In the genomic region with DNA sequence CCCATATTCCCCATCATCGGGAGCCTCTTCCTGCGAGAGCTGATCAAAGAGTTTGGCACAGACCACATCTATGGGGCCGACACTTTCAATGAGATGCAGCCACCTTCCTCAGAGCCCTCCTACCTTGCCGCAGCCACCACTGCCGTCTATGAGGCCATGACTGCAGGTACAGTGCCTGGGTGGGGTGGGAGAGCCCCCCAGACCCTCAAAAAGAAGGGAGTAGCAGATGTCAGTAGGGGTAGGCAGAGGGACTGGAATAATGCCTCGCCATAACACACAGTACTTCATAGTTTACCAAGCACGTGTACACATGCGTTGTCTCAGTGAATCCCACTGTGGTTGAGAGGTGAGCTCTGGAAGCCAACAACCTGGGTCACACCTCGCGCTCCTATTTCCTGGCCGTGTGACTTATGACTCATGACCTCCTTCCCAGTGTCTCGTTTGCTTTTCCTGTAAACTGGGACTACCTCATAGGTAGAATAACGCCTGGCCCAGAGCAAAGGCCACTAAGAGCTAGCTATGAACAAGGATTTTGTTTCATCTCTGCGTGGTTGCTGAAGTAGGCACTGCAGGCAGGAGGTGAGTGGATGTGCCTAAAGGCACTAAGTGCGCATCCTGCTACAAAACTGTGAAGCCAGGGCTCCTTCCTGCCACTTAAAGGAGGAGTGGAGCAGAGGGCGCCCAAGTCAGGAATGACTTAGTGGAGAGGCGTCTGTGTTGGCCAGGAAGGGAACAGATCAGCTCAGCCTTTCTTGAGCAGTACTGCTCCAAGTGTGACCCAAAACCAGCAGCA, we compare ENCODE assay signal across 10 cellular contexts. TPM values are rescaled to one million over a fixed set of nuclear protein-coding genes. Genes with fewer than 3 reads are reported as not detected.
A peak's percentile ranks its signal among the peaks of the same experiment; 100 is the strongest.
DNase-seq lines count a peak whose midpoint lies in the region; ATAC-seq, FAIRE-seq and TF ChIP-seq lines count a peak whose summit lies in the region.
"Had no signal": no experiment of that assay in that cellular context is flagged by ENCODE, and none has a peak within 500 bp of the region (broad histone marks: within the 10 kb centered on the region; RNA-seq: fewer than 3 reads in every experiment).

No MANE protein-coding gene starts in this region.

- H3K27me3 ChIP-seq in endothelial cell of umbilical vein (ENCODE audit: control insufficient read depth in 2 of 2, insufficient read depth in 2 of 2, low read length in 2 of 2): no peaks in the 10 kb centered on the region

- H2AFZ ChIP-seq in endothelial cell of umbilical vein (ENCODE audit: low read depth, low read length): no peak overlapping the region

- H3K27ac ChIP-seq in endothelial cell of umbilical vein (ENCODE audit: insufficient read depth, low read depth, low read length): peak overlapping the region; percentile 20

- H3K4me2 ChIP-seq in endothelial cell of umbilical vein (ENCODE audit: insufficient read depth, low read length): no peak overlapping the region

- no peak overlapping the region for H3K4me3 ChIP-seq in endothelial cell of umbilical vein (replicated peaks in 1 of 3; ENCODE audit: insufficient read depth in 1 of 3, low read depth in 1 of 3, low read length in 3 of 3)

- FAIRE-seq in endothelial cell of umbilical vein (lab: Jason Lieb, UNC): no peak

- H3K9me3 Mint-ChIP-seq in activated naive CD4-positive, alpha-beta T cell treated with anti-CD3 and anti-CD28 coated beads, Interleukin-2, amount 10 ng/mL, durations not matched to agents 7 days and 5 days: no peaks in the 10 kb centered on the region
- H3K9me3 Mint-ChIP-seq in T-cell: no peaks in the 10 kb centered on the region
- H3K9me3 Mint-ChIP-seq: dendritic cell treated with granulocyte-macrophage colony-stimulating factor and Interleukin-4, amounts not matched to agents 40 ng/mL and 50 ng/mL, for 4 days had no signal

- peaks cover 4% of the 10 kb centered on the region for H3K79me2 ChIP-seq in endothelial cell of umbilical vein (ENCODE audit: control insufficient read depth, insufficient read depth, low read length)

- no peaks in the 10 kb centered on the region for H3K27me3 Mint-ChIP-seq in activated naive CD4-positive, alpha-beta T cell treated with anti-CD3 and anti-CD28 coated beads, Interleukin-2, amount 10 ng/mL, durations not matched to agents 7 days and 5 days
- H3K27me3 Mint-ChIP-seq in T-cell: no peaks in the 10 kb centered on the region
- H3K27me3 Mint-ChIP-seq: dendritic cell treated with granulocyte-macrophage colony-stimulating factor and Interleukin-4, amounts not matched to agents 40 ng/mL and 50 ng/mL, for 4 days had no signal

- no peak overlapping the region for H3K4me3 Mint-ChIP-seq in activated naive CD4-positive, alpha-beta T cell treated with anti-CD3 and anti-CD28 coated beads, Interleukin-2, amount 10 ng/mL, durations not matched to agents 7 days and 5 days
- H3K4me3 Mint-ChIP-seq in T-cell: peak overlapping the region in 1 of 3 donors; percentile 53
- H3K4me3 Mint-ChIP-seq: dendritic cell treated with granulocyte-macrophage colony-stimulating factor and Interleukin-4, amounts not matched to agents 40 ng/mL and 50 ng/mL, for 4 days had no signal

- peaks cover 16% of the 10 kb centered on the region for H3K4me1 ChIP-seq in endothelial cell of umbilical vein (ENCODE audit: control insufficient read depth, extremely low read depth, insufficient read depth, low read length)

- H3K4me1 Mint-ChIP-seq in activated naive CD4-positive, alpha-beta T cell treated with anti-CD3 and anti-CD28 coated beads, Interleukin-2, amount 10 ng/mL, durations not matched to agents 7 days and 5 days: peaks cover 54% of the 10 kb centered on the region
- peaks cover 28 to 35% (median 33%) of the 10 kb centered on the region in 3 donors for H3K4me1 Mint-ChIP-seq in T-cell

- intact Hi-C loops in endothelial cell of umbilical vein (cut with micrococcal nuclease): no loop called here

- CTCF ChIA-PET in activated naive CD4-positive, alpha-beta T cell treated with anti-CD3 and anti-CD28 coated beads, Interleukin-2, amount 10 ng/mL, durations not matched to agents 7 days and 5 days (lab: Charles Lee): interaction anchor here (1.0 to 1.3 kb wide), 4 partner anchors 10 to 279 kb away, joined by 3 read pairs; no protein-coding TSS in a partner anchor
- CTCF ChIA-PET in T-cell (lab: Charles Lee) (interaction anchor here (0.5 to 1.3 kb wide), 4 partner anchors 10 to 36 kb away, joined by 3 to 5 read pairs (median 4); no protein-coding TSS in a partner anchor), endothelial cell of umbilical vein (lab: Charles Lee) (interaction anchor here (0.7 to 1.2 kb wide), 2 partner anchors 24 to 102 kb away, joined by 3 read pairs; no protein-coding TSS in a partner anchor)

- no peaks in the 10 kb centered on the region for H3K9me3 ChIP-seq in endothelial cell of umbilical vein (replicated peaks; ENCODE audit: control insufficient read depth, insufficient read depth, low read length)

- POLR2A ChIA-PET in T-cell (lab: Charles Lee): interaction anchor here (0.8 kb wide), 2 partner anchors 11 to 68 kb away, joined by 5 to 14 read pairs; a partner anchor contains a TSS
- POLR2A ChIA-PET in endothelial cell of umbilical vein (lab: Charles Lee): interaction anchor here (0.6 kb wide), 1 partner anchor 207 kb away, joined by 5 read pairs; no protein-coding TSS in a partner anchor

- H3K9ac ChIP-seq in endothelial cell of umbilical vein (replicated peaks; ENCODE audit: extremely low read depth, insufficient read depth, low read length): no peak overlapping the region

- H3K9me1 ChIP-seq in endothelial cell of umbilical vein (replicated peaks; ENCODE audit: control insufficient read depth, extremely low read depth, insufficient read depth, low read length): no peaks in the 10 kb centered on the region

- H4K20me1 ChIP-seq in endothelial cell of umbilical vein (replicated peaks; ENCODE audit: control insufficient read depth, extremely low read depth, insufficient read depth, low read length): no peaks in the 10 kb centered on the region

- peaks cover 2 to 10% of the 10 kb centered on the region in 2 experiments for H3K36me3 ChIP-seq in endothelial cell of umbilical vein (ENCODE audit: control insufficient read depth in 2 of 2, extremely low read depth in 1 of 2, insufficient read depth in 2 of 2, low read length in 2 of 2)

- H3K36me3 Mint-ChIP-seq in activated naive CD4-positive, alpha-beta T cell treated with anti-CD3 and anti-CD28 coated beads, Interleukin-2, amount 10 ng/mL, durations not matched to agents 7 days and 5 days: peaks cover 22% of the 10 kb centered on the region
- H3K36me3 Mint-ChIP-seq in T-cell: peaks cover 6% of the 10 kb centered on the region

- DNase-seq in activated naive CD4-positive, alpha-beta T cell treated with anti-CD3 and anti-CD28 coated beads, Interleukin-2, amount 10 ng/mL, durations not matched to agents 7 days and 5 days: peak; percentile 44
- no peak for DNase-seq in activated naive CD4-positive, alpha-beta T cell treated with anti-CD3 and anti-CD28 coated beads, Interleukin-2, amount 50 U/mL, for 16 hours
- DNase-seq in T-cell (peak in 3 of 34 experiments; percentile 27), endothelial cell of umbilical vein (ENCODE audit: low read depth, low spot score) (no peak), renal cortical epithelial cell (ENCODE audit: low read depth) (peak; percentile 55), NCI-H2107 (lab: John Stamatoyannopoulos, UW) (no peak)
- no peak for DNase-seq in stimulated activated CD4-positive, alpha-beta T cell treated with anti-CD3 and anti-CD28 coated beads, Interleukin-4, amount 100 ng/mL, for 24 hours
- DNase-seq: KBM-7 had no signal

- H3K27ac Mint-ChIP-seq in activated naive CD4-positive, alpha-beta T cell treated with anti-CD3 and anti-CD28 coated beads, Interleukin-2, amount 10 ng/mL, durations not matched to agents 7 days and 5 days: peak overlapping the region; percentile 69
- H3K27ac Mint-ChIP-seq in T-cell: peak overlapping the region; percentile 58 to 83
- H3K27ac Mint-ChIP-seq: dendritic cell treated with granulocyte-macrophage colony-stimulating factor and Interleukin-4, amounts not matched to agents 40 ng/mL and 50 ng/mL, for 4 days had no signal

- BruUV-seq in endothelial cell of umbilical vein (replicated peaks; lab: Mats Ljungman, UMichigan): no TSS peak

- no peak for TF ChIP-seq POLR2A in endothelial cell of umbilical vein (IDR thresholded peaks at IDR 0.05; ENCODE audit: low read depth, low read length)

- ATAC-seq in T-cell (replicated peaks in 1 of 4) (peak in 3 of 4 experiments; percentile 18 to 49 (median 38)), HG03439 (IDR thresholded peaks at IDR 0.05; ENCODE audit: unreplicated experiment) (no peak)

- no peak for TF ChIP-seq CTCF in endothelial cell of umbilical vein (IDR thresholded peaks at IDR 0.05; ENCODE audit: extremely low read depth in 1 of 2, insufficient read depth in 1 of 2, low read depth in 1 of 2, low read length in 2 of 2)

- dilution Hi-C loops in endothelial cell of umbilical vein (cut with MboI; ENCODE audit: extremely low pct_ligation_motif_present, low sequenced_read_pairs): no loop called here

RNA-seq across cellular contexts. Expression of a gene that starts 5.2 kb away (rescaled TPM):
- total RNA-seq in T-cell: 10 to 100 TPM; 13.2 to 35.1 (median 28.8) TPM
- 40.2 and 50.2 TPM in 2 replicates for total RNA-seq in endothelial cell of umbilical vein
- 54.2 and 66.8 TPM in 2 replicates for polyA plus RNA-seq in endothelial cell of umbilical vein
- polyA plus RNA-seq in endothelial cell of umbilical vein (2011; cell fraction: cytosol; rRNA removed): 22.6 and 31.6 TPM in 2 replicates
- polyA plus RNA-seq in endothelial cell of umbilical vein (2011; cell fraction: nucleus; rRNA removed): 70.4 and 73.2 TPM in 2 replicates
- 23.1 and 31.3 TPM in 2 replicates for polyA plus RNA-seq in endothelial cell of umbilical vein (2012)
- polyA minus RNA-seq in endothelial cell of umbilical vein: 21.5 and 21.8 TPM in 2 replicates
- polyA minus RNA-seq in endothelial cell of umbilical vein (2011; cell fraction: cytosol; rRNA and poly(A)+ RNA removed): 7.8 TPM
- polyA minus RNA-seq in endothelial cell of umbilical vein (2011; cell fraction: nucleus; rRNA and poly(A)+ RNA removed): 22.9 and 30.1 TPM in 2 replicates
- total RNA-seq in renal cortical epithelial cell: 24.8 and 42.2 TPM in 2 replicates

RNA-seq across cellular contexts. Expression of a gene that starts 11.5 kb away (rescaled TPM):
- total RNA-seq in T-cell (1 to 10 TPM; 1.2 to 2.2 (median 1.4) TPM), endothelial cell of umbilical vein (0.62 and 1.0 TPM in 2 replicates), renal cortical epithelial cell (0.30 and 0.69 TPM in 2 replicates)
- polyA plus RNA-seq in endothelial cell of umbilical vein: 0.22 and 0.41 TPM in 2 replicates
- polyA plus RNA-seq in endothelial cell of umbilical vein (2011; cell fraction: cytosol; rRNA removed): 0.05 and 0.20 TPM in 2 replicates
- polyA plus RNA-seq in endothelial cell of umbilical vein (2011; cell fraction: nucleus; rRNA removed): 0.59 and 0.63 TPM in 2 replicates
- polyA plus RNA-seq in endothelial cell of umbilical vein (2012): 1.0 and 1.2 TPM in 2 replicates
- 0.17 and 0.19 TPM in 2 replicates for polyA minus RNA-seq in endothelial cell of umbilical vein
- polyA minus RNA-seq in endothelial cell of umbilical vein (2011; cell fraction: cytosol; rRNA and poly(A)+ RNA removed): 1.0 TPM
- 0.43 and 0.77 TPM in 2 replicates for polyA minus RNA-seq in endothelial cell of umbilical vein (2011; cell fraction: nucleus; rRNA and poly(A)+ RNA removed)

RNA-seq across cellular contexts. Expression of a gene that starts 20.7 kb away (rescaled TPM):
- 10 to 100 TPM; 43.2 to 79.0 (median 74.9) TPM for total RNA-seq in T-cell
- 69.2 and 77.7 TPM in 2 replicates for total RNA-seq in endothelial cell of umbilical vein
- 39.6 and 52.6 TPM in 2 replicates for polyA plus RNA-seq in endothelial cell of umbilical vein
- polyA plus RNA-seq in endothelial cell of umbilical vein (2011; cell fraction: cytosol; rRNA removed): 36.3 and 42.7 TPM in 2 replicates
- polyA plus RNA-seq in endothelial cell of umbilical vein (2011; cell fraction: nucleus; rRNA removed): 78.2 and 90.7 TPM in 2 replicates
- 63.2 and 68.4 TPM in 2 replicates for polyA plus RNA-seq in endothelial cell of umbilical vein (2012)
- 26.1 and 32.6 TPM in 2 replicates for polyA minus RNA-seq in endothelial cell of umbilical vein
- polyA minus RNA-seq in endothelial cell of umbilical vein (2011; cell fraction: cytosol; rRNA and poly(A)+ RNA removed): 56.5 TPM
- 21.0 and 25.9 TPM in 2 replicates for polyA minus RNA-seq in endothelial cell of umbilical vein (2011; cell fraction: nucleus; rRNA and poly(A)+ RNA removed)
- 8.2 and 32.2 TPM in 2 replicates for total RNA-seq in renal cortical epithelial cell

RNA-seq across cellular contexts. Expression of a gene that starts 25.7 kb away (rescaled TPM):
- 10 to 100 TPM; 31.4 to 68.9 (median 61.2) TPM for total RNA-seq in T-cell
- 40.3 and 40.9 TPM in 2 replicates for total RNA-seq in endothelial cell of umbilical vein
- 41.1 and 42.7 TPM in 2 replicates for polyA plus RNA-seq in endothelial cell of umbilical vein
- polyA plus RNA-seq in endothelial cell of umbilical vein (2011; cell fraction: cytosol; rRNA removed): 35.7 and 37.7 TPM in 2 replicates
- polyA plus RNA-seq in endothelial cell of umbilical vein (2011; cell fraction: nucleus; rRNA removed): 56.9 and 63.0 TPM in 2 replicates
- polyA plus RNA-seq in endothelial cell of umbilical vein (2012): 37.4 and 41.4 TPM in 2 replicates
- polyA minus RNA-seq in endothelial cell of umbilical vein: 40.5 and 41.3 TPM in 2 replicates
- 22.4 TPM for polyA minus RNA-seq in endothelial cell of umbilical vein (2011; cell fraction: cytosol; rRNA and poly(A)+ RNA removed)
- polyA minus RNA-seq in endothelial cell of umbilical vein (2011; cell fraction: nucleus; rRNA and poly(A)+ RNA removed): 13.4 and 18.8 TPM in 2 replicates
- total RNA-seq in renal cortical epithelial cell: 21.9 and 23.8 TPM in 2 replicates

RNA-seq across cellular contexts. Expression of a gene that starts 36.3 kb away (rescaled TPM):
- 1 to 10 TPM; 2.2 to 4.3 (median 3.2) TPM for total RNA-seq in T-cell
- 19.3 and 20.8 TPM in 2 replicates for total RNA-seq in endothelial cell of umbilical vein
- 5.5 and 5.9 TPM in 2 replicates for polyA plus RNA-seq in endothelial cell of umbilical vein
- 9.0 and 10.6 TPM in 2 replicates for polyA plus RNA-seq in endothelial cell of umbilical vein (2011; cell fraction: cytosol; rRNA removed)
- polyA plus RNA-seq in endothelial cell of umbilical vein (2011; cell fraction: nucleus; rRNA removed): 20.8 and 34.7 TPM in 2 replicates
- polyA plus RNA-seq in endothelial cell of umbilical vein (2012): 6.3 and 10.9 TPM in 2 replicates
- 4.9 and 5.2 TPM in 2 replicates for polyA minus RNA-seq in endothelial cell of umbilical vein
- 14.0 TPM for polyA minus RNA-seq in endothelial cell of umbilical vein (2011; cell fraction: cytosol; rRNA and poly(A)+ RNA removed)
- polyA minus RNA-seq in endothelial cell of umbilical vein (2011; cell fraction: nucleus; rRNA and poly(A)+ RNA removed): 7.5 and 9.7 TPM in 2 replicates
- total RNA-seq in renal cortical epithelial cell: 2.9 and 5.0 TPM in 2 replicates

Comparison
In these comparisons a context has a peak if more than half of its experiments do, and no peak if none do; other contexts are left out.
1. DNase-seq: peak in activated naive CD4-positive, alpha-beta T cell treated with anti-CD3 and anti-CD28 coated beads, Interleukin-2, amount 10 ng/mL, durations not matched to agents 7 days and 5 days (single experiment) and renal cortical epithelial cell (single experiment); none in activated naive CD4-positive, alpha-beta T cell treated with anti-CD3 and anti-CD28 coated beads, Interleukin-2, amount 50 U/mL, for 16 hours (single experiment), endothelial cell of umbilical vein (single experiment), NCI-H2107 (single experiment) and stimulated activated CD4-positive, alpha-beta T cell treated with anti-CD3 and anti-CD28 coated beads, Interleukin-4, amount 100 ng/mL, for 24 hours (single experiment).